In genomic region chr14:21070610-21071224, GRCh38 we compare ENCODE assay signal across 8 cellular contexts. TPM values are rescaled to one million over a fixed set of nuclear protein-coding genes. Genes with fewer than 3 reads are reported as not detected.
DNase-seq lines count a peak whose midpoint lies in the region; ATAC-seq and TF ChIP-seq lines count a peak whose summit lies in the region.

No MANE protein-coding gene starts in this region.

- H3K27me3 Mint-ChIP-seq in endodermal cell (ENCODE audit: insufficient read depth): peaks cover 8% of the 10 kb centered on the region

- TF ChIP-seq POLR2A in transverse colon (IDR thresholded peaks at IDR 0.05): no peak

- H3K4me1 Mint-ChIP-seq in endodermal cell: peaks cover 16% of the 10 kb centered on the region

- H3K27ac ChIP-seq in AG04450 (ENCODE audit: low read depth, low read length): peak overlapping the region; percentile 95
- H3K27ac ChIP-seq in endodermal cell (ENCODE audit: low read depth, low read length): peak overlapping the region; percentile 94
- peak overlapping the region; percentile 92 to 96 (median 92) for H3K27ac ChIP-seq in transverse colon

- H3K9ac ChIP-seq in endodermal cell (ENCODE audit: extremely low read depth, low read length, poor library complexity, severe bottlenecking): peak overlapping the region; percentile 70

- 0 to 3% methylated on average over 6 to 23 of the region's 23 CpGs for WGBS in endodermal cell (ENCODE audit: insufficient coverage in 1 of 2, insufficient read length in 1 of 2), 2 experiments
- WGBS in transverse colon (ENCODE audit: low coverage in 1 of 2), 2 donors: 0 to 1% methylated on average over 3 to 22 of the region's 23 CpGs

- TF ChIP-seq CTCF in AG04450 (IDR thresholded peaks at IDR 0.05; ENCODE audit: low read depth, low read length) (no peak), GM06990 (IDR thresholded peaks at IDR 0.05; ENCODE audit: insufficient read depth, low read length, poor library complexity, severe bottlenecking) (no peak), endodermal cell (conservative IDR thresholded peaks at IDR 0.05) (peak; percentile 45), transverse colon (IDR thresholded peaks at IDR 0.05) (peak in 1 of 5 experiments; percentile 31)

- in situ Hi-C loops in transverse colon (cut with MboI; ENCODE audit: low pct_ligation_motif_present in 1 of 4, low pct_unique_long_range_greater_than_20kb in 1 of 4, low sequenced_read_pairs in 3 of 4): no loop called here

- H3K36me3 Mint-ChIP-seq in endodermal cell (ENCODE audit: low read depth): peaks cover 25% of the 10 kb centered on the region

- H3K4me3 ChIP-seq in AG04450 (ENCODE audit: low read depth, low read length) (peak overlapping the region; percentile 82), GM06990 (replicated peaks; ENCODE audit: low read depth, low read length) (peak overlapping the region; percentile 57), endodermal cell (ENCODE audit: low read length) (peak overlapping the region; percentile 93), transverse colon (peak overlapping the region; percentile 50 to 90 (median 70))

- H3K4me1 ChIP-seq in endodermal cell (ENCODE audit: control insufficient read depth, insufficient read depth, low read length): peaks cover 4% of the 10 kb centered on the region
- H3K4me1 ChIP-seq in transverse colon: peaks cover 20 to 44% (median 28%) of the 10 kb centered on the region in 4 donors

- POLR2A ChIA-PET in AG04450 (lab: Yijun Ruan, JAX): interaction anchor here (0.7 to 3.0 kb wide), 16 partner anchors 8 to 609 kb away, joined by 3 to 40 read pairs (median 4); partner anchors contain the start of gene SUPT16H

- CTCF ChIA-PET in AG04450 (lab: Charles Lee): interaction anchor here (0.8 to 9.0 kb wide), 11 partner anchors 9 to 371 kb away, joined by 3 to 128 read pairs (median 9); no protein-coding TSS in a partner anchor

- no peak for DNase-seq in AG04450 (ENCODE audit: low read depth, low spot score)
- DNase-seq in GM06990 (ENCODE audit: extremely low read depth, insufficient read length): no peak
- DNase-seq in endodermal cell: peak; percentile 93
- peak; percentile 88 for DNase-seq in mesenteric fat pad (ENCODE audit: low spot score)
- peak; percentile 74 for DNase-seq in transverse colon
- DNase-seq in NCI-H2081 (lab: John Stamatoyannopoulos, UW): no peak

- no peaks in the 10 kb centered on the region; the same call in 1 of the 2 replicates for H3K9me3 ChIP-seq in AG04450 (ENCODE audit: control insufficient read depth, insufficient read depth, low read length)
- H3K9me3 ChIP-seq in endodermal cell (ENCODE audit: control insufficient read depth, low read length): no peaks in the 10 kb centered on the region
- no peaks in the 10 kb centered on the region for H3K9me3 ChIP-seq in transverse colon

- intact Hi-C loops in transverse colon (cut with DNase I; ENCODE audit: low total_unique reads): no loop called here

- H3K36me3 ChIP-seq in GM06990 (ENCODE audit: control insufficient read depth, insufficient read depth, low read length) (no peaks in the 10 kb centered on the region), endodermal cell (ENCODE audit: control insufficient read depth, insufficient read depth, low read length) (peaks cover 30% of the 10 kb centered on the region), transverse colon (no peaks in the 10 kb centered on the region)

- no peaks in the 10 kb centered on the region for H3K9me3 Mint-ChIP-seq in endodermal cell

- H3K4me3 Mint-ChIP-seq in endodermal cell: peak overlapping the region; percentile 86

- ATAC-seq in HG03139 (IDR thresholded peaks at IDR 0.05; ENCODE audit: unreplicated experiment): peak; percentile 2
- ATAC-seq in SK-N-SH treated with all-trans-retinoic acid at 6 μM for 48 hours: peak; percentile 34

- H3K27me3 ChIP-seq in AG04450 (ENCODE audit: control insufficient read depth, insufficient read depth, low read length): no peaks in the 10 kb centered on the region
- H3K27me3 ChIP-seq in GM06990 (replicated peaks; ENCODE audit: control insufficient read depth, insufficient read depth, low read length): peaks cover 5% of the 10 kb centered on the region
- no peaks in the 10 kb centered on the region for H3K27me3 ChIP-seq in endodermal cell (ENCODE audit: control insufficient read depth, insufficient read depth, low read length, poor library complexity, severe bottlenecking)
- no peaks in the 10 kb centered on the region for H3K27me3 ChIP-seq in transverse colon

- no peak for TF ChIP-seq EP300 in transverse colon (IDR thresholded peaks at IDR 0.05; ENCODE audit: low read depth)

- peak overlapping the region; percentile 95 for H3K27ac Mint-ChIP-seq in endodermal cell

TF ChIP-seq in SK-N-SH treated with all-trans-retinoic acid at 6 μM for 48 hours, 23 proteins besides CTCF, POLR2A, EP300 and RAD21:
- TF ChIP-seq ISL1 (CRISPR knock-in tag; IDR thresholded peaks at IDR 0.05) (no peak), GLIS3 (CRISPR knock-in tag; IDR thresholded peaks at IDR 0.05) (no peak), CSDC2 (CRISPR knock-in tag; IDR thresholded peaks at IDR 0.05) (no peak), OSR1 (CRISPR knock-in tag; IDR thresholded peaks at IDR 0.05) (no peak), BACH2 (CRISPR knock-in tag; IDR thresholded peaks at IDR 0.05; ENCODE audit: borderline replicate concordance) (no peak)
- TF ChIP-seq, protein P1, sequence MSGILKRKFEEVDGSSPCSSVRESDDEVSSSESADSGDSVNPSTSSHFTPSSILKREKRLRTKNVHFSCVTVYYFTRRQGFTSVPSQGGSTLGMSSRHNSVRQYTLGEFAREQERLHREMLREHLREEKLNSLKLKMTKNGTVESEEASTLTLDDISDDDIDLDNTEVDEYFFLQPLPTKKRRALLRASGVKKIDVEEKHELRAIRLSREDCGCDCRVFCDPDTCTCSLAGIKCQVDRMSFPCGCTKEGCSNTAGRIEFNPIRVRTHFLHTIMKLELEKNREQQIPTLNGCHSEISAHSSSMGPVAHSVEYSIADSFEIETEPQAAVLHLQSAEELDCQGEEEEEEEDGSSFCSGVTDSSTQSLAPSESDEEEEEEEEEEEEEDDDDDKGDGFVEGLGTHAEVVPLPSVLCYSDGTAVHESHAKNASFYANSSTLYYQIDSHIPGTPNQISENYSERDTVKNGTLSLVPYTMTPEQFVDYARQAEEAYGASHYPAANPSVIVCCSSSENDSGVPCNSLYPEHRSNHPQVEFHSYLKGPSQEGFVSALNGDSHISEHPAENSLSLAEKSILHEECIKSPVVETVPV (CRISPR knock-in tag; IDR thresholded peaks at IDR 0.05): no peak
- TF ChIP-seq, protein P2, sequence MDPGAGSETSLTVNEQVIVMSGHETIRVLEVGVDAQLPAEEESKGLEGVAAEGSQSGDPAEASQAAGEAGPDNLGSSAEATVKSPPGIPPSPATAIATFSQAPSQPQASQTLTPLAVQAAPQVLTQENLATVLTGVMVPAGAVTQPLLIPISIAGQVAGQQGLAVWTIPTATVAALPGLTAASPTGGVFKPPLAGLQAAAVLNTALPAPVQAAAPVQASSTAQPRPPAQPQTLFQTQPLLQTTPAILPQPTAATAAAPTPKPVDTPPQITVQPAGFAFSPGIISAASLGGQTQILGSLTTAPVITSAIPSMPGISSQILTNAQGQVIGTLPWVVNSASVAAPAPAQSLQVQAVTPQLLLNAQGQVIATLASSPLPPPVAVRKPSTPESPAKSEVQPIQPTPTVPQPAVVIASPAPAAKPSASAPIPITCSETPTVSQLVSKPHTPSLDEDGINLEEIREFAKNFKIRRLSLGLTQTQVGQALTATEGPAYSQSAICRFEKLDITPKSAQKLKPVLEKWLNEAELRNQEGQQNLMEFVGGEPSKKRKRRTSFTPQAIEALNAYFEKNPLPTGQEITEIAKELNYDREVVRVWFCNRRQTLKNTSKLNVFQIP (CRISPR knock-in tag; IDR thresholded peaks at IDR 0.05; ENCODE audit: borderline replicate concordance, low read depth): no peak

RNA-seq across cellular contexts. Expression of gene ARHGEF40, which starts 0.6 kb away (rescaled TPM):
- polyA plus RNA-seq in AG04450 (2011; rRNA removed): 40.7 and 52.2 TPM in 2 replicates
- polyA minus RNA-seq in AG04450 (2011; rRNA and poly(A)+ RNA removed): 58.3 and 66.3 TPM in 2 replicates
- total RNA-seq in endodermal cell: 10 to 100 TPM; 71.1 to 73.5 TPM
- 65.4 TPM for polyA plus RNA-seq in endodermal cell (2013, experiment 1 of 2)
- polyA plus RNA-seq in endodermal cell (2013, experiment 2 of 2): 71.9 TPM
- 81.1 TPM for total RNA-seq in mesenteric fat pad
- 100 to 1,000 TPM in 1 of 4 donors, 10 to 100 TPM in 3; 55.6 to 138 (median 62.2) TPM for total RNA-seq in transverse colon

RNA-seq across cellular contexts. Expression of gene RNASE8, which starts 13.1 kb away (rescaled TPM):
- polyA plus RNA-seq in AG04450 (2011; rRNA removed): not detected in 2 replicates
- not detected in 2 replicates for polyA minus RNA-seq in AG04450 (2011; rRNA and poly(A)+ RNA removed)
- total RNA-seq in endodermal cell (not detected), mesenteric fat pad (not detected), transverse colon (not detected)
- not detected for polyA plus RNA-seq in endodermal cell (2013, experiment 1 of 2)
- polyA plus RNA-seq in endodermal cell (2013, experiment 2 of 2): not detected

RNA-seq across cellular contexts. Expression of gene ZNF219, which starts 27.7 kb away (rescaled TPM):
- polyA plus RNA-seq in AG04450 (2011; rRNA removed): 3.9 and 4.8 TPM in 2 replicates
- 2.0 and 5.7 TPM in 2 replicates for polyA minus RNA-seq in AG04450 (2011; rRNA and poly(A)+ RNA removed)
- total RNA-seq in endodermal cell: 10 to 100 TPM; 43.4 to 59.6 TPM
- polyA plus RNA-seq in endodermal cell (2013, experiment 1 of 2): 123 TPM
- 104 TPM for polyA plus RNA-seq in endodermal cell (2013, experiment 2 of 2)
- 80.6 TPM for total RNA-seq in mesenteric fat pad
- total RNA-seq in transverse colon: 100 to 1,000 TPM in 2 of 4 donors, 10 to 100 TPM in 2; 68.4 to 135 (median 94.5) TPM

RNA-seq across cellular contexts. Expression of gene RNASE7, which starts 28.6 kb away (rescaled TPM):
- polyA plus RNA-seq in AG04450 (2011; rRNA removed): not detected in 2 replicates
- polyA minus RNA-seq in AG04450 (2011; rRNA and poly(A)+ RNA removed): not detected in 2 replicates
- total RNA-seq in endodermal cell (not detected), mesenteric fat pad (0.39 TPM), transverse colon (under 1 TPM in 1 of 4 donors, not detected in 3; 0.48 TPM)
- polyA plus RNA-seq in endodermal cell (2013, experiment 1 of 2): not detected
- polyA plus RNA-seq in endodermal cell (2013, experiment 2 of 2): not detected

RNA-seq across cellular contexts. Expression of gene TMEM253, which starts 30.1 kb away (rescaled TPM):
- polyA plus RNA-seq in AG04450 (2011; rRNA removed): 0.21 TPM in 2 replicates
- not detected in 2 replicates for polyA minus RNA-seq in AG04450 (2011; rRNA and poly(A)+ RNA removed)
- under 1 TPM; 0.40 to 0.49 TPM for total RNA-seq in endodermal cell
- polyA plus RNA-seq in endodermal cell (2013, experiment 1 of 2): 2.1 TPM
- polyA plus RNA-seq in endodermal cell (2013, experiment 2 of 2): 1.8 TPM
- total RNA-seq in mesenteric fat pad: 2.2 TPM
- 10 to 100 TPM; 13.1 to 63.7 (median 41.9) TPM for total RNA-seq in transverse colon

Comparison
In these comparisons a context has a peak if more than half of its experiments do, and no peak if none do; other contexts are left out.
1. DNase-seq: peak in endodermal cell (single experiment), mesenteric fat pad (single experiment) and transverse colon (single experiment); none in AG04450 (single experiment), GM06990 (single experiment) and NCI-H2081 (0 of 2).
2. Peak in every context shown above with its lines, with median percentiles within 50 percentile points of each other: H3K27ac ChIP-seq and H3K4me3 ChIP-seq.